In the genomic region with DNA sequence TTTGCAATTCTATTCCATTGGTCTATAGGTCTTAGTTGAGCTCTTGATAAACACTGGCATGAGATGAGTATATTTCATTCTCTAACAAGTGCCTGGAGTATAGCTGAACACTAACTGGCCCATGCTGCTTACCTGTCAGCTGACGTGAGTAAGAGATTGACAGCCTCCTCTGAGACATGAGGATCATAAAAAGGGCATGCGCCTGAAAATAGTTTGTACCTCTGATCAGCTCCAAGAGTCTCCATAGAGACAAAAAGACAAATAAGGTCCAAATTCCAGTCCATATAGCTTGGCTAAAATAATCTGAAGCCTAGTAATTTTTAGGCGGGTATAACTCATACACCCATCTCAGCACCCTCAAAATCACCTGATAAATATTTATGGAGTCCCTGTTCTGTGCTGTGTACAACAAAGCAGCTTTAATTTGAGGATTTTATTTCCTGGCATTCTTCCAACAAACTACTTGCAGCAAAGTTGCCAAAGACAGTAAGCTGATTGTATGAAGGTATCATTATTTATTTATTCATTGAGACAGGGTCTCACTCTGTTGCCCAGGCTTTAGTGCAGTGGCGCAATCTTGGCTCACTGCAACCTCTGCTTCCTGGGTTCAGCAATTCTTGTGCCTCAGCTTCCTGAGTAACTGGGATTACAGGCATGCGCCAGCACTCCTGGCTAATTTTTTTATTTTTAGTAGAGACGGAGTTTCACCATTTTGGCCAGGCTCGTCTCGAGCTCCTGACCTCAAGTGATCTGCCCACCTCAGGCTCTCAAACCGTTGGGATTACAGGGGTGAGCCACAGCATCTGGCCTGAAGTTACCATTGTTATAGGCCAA, we compare ENCODE assay signal across 19 cellular contexts. TPM values are rescaled to one million over a fixed set of nuclear protein-coding genes. Genes with fewer than 3 reads are reported as not detected.
DNase-seq lines count a peak whose midpoint lies in the region; ATAC-seq, FAIRE-seq and TF ChIP-seq lines count a peak whose summit lies in the region.
"Had no signal": no experiment of that assay in that cellular context is flagged by ENCODE, and none has a peak within 500 bp of the region (broad histone marks: within the 10 kb centered on the region; RNA-seq: fewer than 3 reads in every experiment).

No MANE protein-coding gene starts in this region.

- H3K27me3 ChIP-seq in heart right ventricle (no peaks in the 10 kb centered on the region), right cardiac atrium (ENCODE audit: control insufficient read depth, insufficient read depth) (no peaks in the 10 kb centered on the region), K562 (ENCODE audit: control insufficient read depth in 2 of 2, insufficient read depth in 2 of 2, low read length in 2 of 2) (peaks cover 3 to 5% of the 10 kb centered on the region in 2 experiments; a peak in 2 of 5 replicates), transverse colon (no peaks in the 10 kb centered on the region)
- H3K27me3 ChIP-seq: BLaER1 treated with 17β-estradiol and CSF1 and Interleukin-3, amounts not matched to agents 10 nM and 100 nM; Peyer's patch had no signal

- no peaks in the 10 kb centered on the region for H4K20me1 ChIP-seq in K562 (replicated peaks; ENCODE audit: control insufficient read depth, insufficient read depth, low read length)
- H4K20me1 ChIP-seq: BLaER1 treated with 17β-estradiol and CSF1 and Interleukin-3, amounts not matched to agents 10 nM and 100 nM had no signal

- POLR2A ChIA-PET in K562 (lab: Yijun Ruan, JAX) = interaction anchor here (0.6 to 1.0 kb wide), 3 partner anchors 8 to 223 kb away, joined by 3 read pairs; no protein-coding TSS in a partner anchor

- ATAC-seq in heart right ventricle (peak in 5 of 8 donors; percentile 24 to 72 (median 66)), right cardiac atrium (no peak), K562 (no peak), mucosa of descending colon (peak; percentile 81)
- no peak for ATAC-seq in stimulated activated naive CD8-positive, alpha-beta T cell treated with anti-CD3 and anti-CD28 coated beads, Interleukin-15, amount 100 ng/mL, for 72 hours
- ATAC-seq: CD8-positive, alpha-beta T cell had no signal

- no peak overlapping the region for H3K9ac ChIP-seq in K562 (ENCODE audit: insufficient read depth in 1 of 2, low read depth in 2 of 2, low read length in 2 of 2)
- H3K9ac ChIP-seq: BLaER1 treated with 17β-estradiol and CSF1 and Interleukin-3, amounts not matched to agents 10 nM and 100 nM had no signal

- no peak for TF ChIP-seq CTCF in heart right ventricle (IDR thresholded peaks at IDR 0.05)
- no peak for TF ChIP-seq CTCF in K562 (IDR thresholded peaks at IDR 0.05 in 2 of 3, conservative IDR thresholded peaks at IDR 0.05 in 1 of 3; ENCODE audit: insufficient read depth in 2 of 3, low read depth in 1 of 3, low read length in 3 of 3)
- no peak for TF ChIP-seq CTCF in mucosa of descending colon (IDR thresholded peaks at IDR 0.05)
- no peak for TF ChIP-seq CTCF in transverse colon (IDR thresholded peaks at IDR 0.05)

- no peak for FAIRE-seq in K562 (lab: Jason Lieb, UNC)

- no peak overlapping the region for H3K4me2 ChIP-seq in K562 (ENCODE audit: insufficient read depth, low read length)
- H3K4me2 ChIP-seq: BLaER1 treated with 17β-estradiol and CSF1 and Interleukin-3, amounts not matched to agents 10 nM and 100 nM had no signal

- CTCF ChIA-PET in K562 (lab: Yijun Ruan, JAX; ENCODE audit: low intra/inter-chr PET ratio) = interaction anchor here (0.7 kb wide), 1 partner anchor 267 kb away, joined by 3 read pairs; no protein-coding TSS in a partner anchor

- no peaks in the 10 kb centered on the region for H3K36me3 ChIP-seq in heart right ventricle
- H3K36me3 ChIP-seq in K562 (ENCODE audit: control insufficient read depth, insufficient read depth, low read length) = no peaks in the 10 kb centered on the region
- no peaks in the 10 kb centered on the region for H3K36me3 ChIP-seq in mucosa of descending colon (ENCODE audit: low read depth)
- no peaks in the 10 kb centered on the region for H3K36me3 ChIP-seq in transverse colon
- H3K36me3 ChIP-seq: BLaER1 treated with 17β-estradiol and CSF1 and Interleukin-3, amounts not matched to agents 10 nM and 100 nM; Peyer's patch had no signal

- TF ChIP-seq POLR2A in K562 (conservative IDR thresholded peaks at IDR 0.05) (no peak), transverse colon (IDR thresholded peaks at IDR 0.05) (no peak)

- H3K27ac Mint-ChIP-seq in stimulated activated naive CD8-positive, alpha-beta T cell treated with anti-CD3 and anti-CD28 coated beads, Interleukin-15, amount 100 ng/mL, for 72 hours = no peak overlapping the region
- H3K27ac Mint-ChIP-seq: CD8-positive, alpha-beta T cell had no signal

- H3K27ac ChIP-seq in heart right ventricle = no peak overlapping the region
- H3K27ac ChIP-seq in right cardiac atrium (ENCODE audit: low read length) = no peak overlapping the region
- H3K27ac ChIP-seq in K562 (ENCODE audit: extremely low read depth, low read depth, low read length) = no peak overlapping the region
- peak overlapping the region; percentile 69 to 77 (median 74) for H3K27ac ChIP-seq in transverse colon
- H3K27ac ChIP-seq: BLaER1 treated with 17β-estradiol and CSF1 and Interleukin-3, amounts not matched to agents 10 nM and 100 nM; SK-N-MC had no signal

- H3K9me3 ChIP-seq in heart right ventricle = no peaks in the 10 kb centered on the region
- no peaks in the 10 kb centered on the region for H3K9me3 ChIP-seq in right cardiac atrium (ENCODE audit: control insufficient read depth, low read length)
- no peaks in the 10 kb centered on the region for H3K9me3 ChIP-seq in K562 (replicated peaks; ENCODE audit: control insufficient read depth, insufficient read depth, low read depth, low read length)
- H3K9me3 ChIP-seq in mucosa of descending colon = no peaks in the 10 kb centered on the region
- no peaks in the 10 kb centered on the region for H3K9me3 ChIP-seq in transverse colon
- H3K9me3 ChIP-seq: Peyer's patch had no signal

- in situ Hi-C loops in K562 (cut with MboI) = no loop called here
- in situ Hi-C loops in transverse colon (cut with MboI; ENCODE audit: low pct_ligation_motif_present in 1 of 4, low pct_unique_long_range_greater_than_20kb in 1 of 4, low sequenced_read_pairs in 3 of 4) = loop anchor here in 2 of 4 donors (25.0 kb wide), 1 partner anchor 281 kb away; no protein-coding TSS in a partner anchor

- H3K4me1 Mint-ChIP-seq in stimulated activated naive CD8-positive, alpha-beta T cell treated with anti-CD3 and anti-CD28 coated beads, Interleukin-15, amount 100 ng/mL, for 72 hours = no peaks in the 10 kb centered on the region

- H2AFZ ChIP-seq in K562 (ENCODE audit: low read depth, low read length) = no peak overlapping the region

- H3K79me2 ChIP-seq in K562 (ENCODE audit: control insufficient read depth, insufficient read depth, low read length) = no peaks in the 10 kb centered on the region

- H3K9me1 ChIP-seq in K562 (ENCODE audit: control insufficient read depth, insufficient read depth, low read length) = no peaks in the 10 kb centered on the region

- H3K4me1 ChIP-seq in heart right ventricle = peaks cover 0 to 10% (median 0%) of the 10 kb centered on the region in 9 donors
- H3K4me1 ChIP-seq in right cardiac atrium (ENCODE audit: control insufficient read depth, insufficient read depth, low read length) = no peaks in the 10 kb centered on the region
- no peaks in the 10 kb centered on the region for H3K4me1 ChIP-seq in K562 (replicated peaks in 1 of 2; ENCODE audit: control insufficient read depth in 2 of 2, insufficient read depth in 2 of 2, low read length in 2 of 2)
- H3K4me1 ChIP-seq in mucosa of descending colon (ENCODE audit: low read depth) = peaks cover 19% of the 10 kb centered on the region
- H3K4me1 ChIP-seq in transverse colon = peaks cover 0 to 33% (median 19%) of the 10 kb centered on the region in 4 donors

- no peak overlapping the region for H3K4me3 ChIP-seq in heart right ventricle
- no peak overlapping the region for H3K4me3 ChIP-seq in right cardiac atrium (ENCODE audit: low read length)
- H3K4me3 ChIP-seq in K562 = no peak overlapping the region
- H3K4me3 ChIP-seq in mucosa of descending colon = no peak overlapping the region
- no peak overlapping the region for H3K4me3 ChIP-seq in transverse colon
- H3K4me3 ChIP-seq: BLaER1 treated with 17β-estradiol and CSF1 and Interleukin-3, amounts not matched to agents 10 nM and 100 nM; Peyer's patch; SK-N-MC had no signal

- intact Hi-C loops in heart right ventricle (cut with DNase I) = no loop called here
- intact Hi-C loops in right cardiac atrium (cut with DNase I) = no loop called here
- intact Hi-C loops in K562 (cut with micrococcal nuclease) = no loop called here
- intact Hi-C loops in mucosa of descending colon (cut with DNase I, micrococcal nuclease) = no loop called here
- intact Hi-C loops in transverse colon (cut with DNase I; ENCODE audit: low total_unique reads) = no loop called here

- TF ChIP-seq EP300 in K562 (IDR thresholded peaks at IDR 0.05; ENCODE audit: low read length) (no peak), transverse colon (IDR thresholded peaks at IDR 0.05; ENCODE audit: low read depth) (no peak)

- no peak overlapping the region for H3K4me3 Mint-ChIP-seq in stimulated activated naive CD8-positive, alpha-beta T cell treated with anti-CD3 and anti-CD28 coated beads, Interleukin-15, amount 100 ng/mL, for 72 hours
- H3K4me3 Mint-ChIP-seq: CD8-positive, alpha-beta T cell had no signal

- H3K27me3 Mint-ChIP-seq in stimulated activated naive CD8-positive, alpha-beta T cell treated with anti-CD3 and anti-CD28 coated beads, Interleukin-15, amount 100 ng/mL, for 72 hours = peaks cover 10% of the 10 kb centered on the region

- DNase-seq in heart right ventricle (no peak), right cardiac atrium (no peak), K562 (ENCODE audit: extremely low read depth in 1 of 4, low spot score in 3 of 4) (no peak), mucosa of descending colon (peak in 1 of 3 donors; percentile 33), transverse colon (no peak), COR-L47 (lab: John Stamatoyannopoulos, UW) (no peak)
- no peak for DNase-seq in stimulated activated naive CD8-positive, alpha-beta T cell treated with anti-CD3 and anti-CD28 coated beads, Interleukin-15, amount 100 ng/mL, for 72 hours
- DNase-seq: CD8-positive, alpha-beta T cell; DMS79 treated with DMSO at 0.1 percent for 48 hours; GOT3; KG1; NCI-H187; NCI-H2107; NCI-H345; NCI-H526; NK-92 treated with Interleukin-12 subunit alpha and Interleukin-12 subunit beta, amount 100 ng/mL, for 24 hours had no signal

- no peak for TF ChIP-seq RAD21 in K562 (CRISPR knock-in tag; conservative IDR thresholded peaks at IDR 0.05 in 1 of 2, IDR thresholded peaks at IDR 0.05 in 1 of 2)

- peaks cover 0 to 7% of the 10 kb centered on the region in 2 donors for H3K9me3 Mint-ChIP-seq in stimulated activated naive CD8-positive, alpha-beta T cell treated with anti-CD3 and anti-CD28 coated beads, Interleukin-15, amount 100 ng/mL, for 72 hours
- H3K9me3 Mint-ChIP-seq: CD8-positive, alpha-beta T cell had no signal

- WGBS in heart right ventricle, 2 donors = 74 to 76% methylated on average over 9 of the region's 9 CpGs
- 80% methylated on average over 9 of the region's 9 CpGs for WGBS in right cardiac atrium
- WGBS in K562 (ENCODE audit: insufficient coverage, low coverage, missing lambda C conversion rate) = 20% methylated on average over 9 of the region's 9 CpGs
- WGBS in transverse colon (ENCODE audit: low coverage in 1 of 2), 2 donors = 53 to 71% methylated on average over 3 to 9 of the region's 9 CpGs

- no TSS peak for BruUV-seq in K562 (replicated peaks; lab: Mats Ljungman, UMichigan)

RNA-seq across cellular contexts. Expression of gene FSD1L, which starts 16.2 kb away (rescaled TPM):
- total RNA-seq in heart right ventricle (10 to 100 TPM in 4 of 10 donors, 1 to 10 TPM in 6; 4.2 to 16.3 (median 8.8) TPM), right cardiac atrium (1 to 10 TPM; 2.9 to 5.3 (median 3.8) TPM), K562 (2014; rRNA removed) (0.95 and 1.9 TPM in 2 replicates), K562 (2014; rRNA removed; fragmentation: Illumina TruSeq; extraction: Trizol) (3.1 and 5.4 TPM in 2 replicates), K562 (2015; rRNA removed; fragmentation: Illumina TruSeq; extraction: Trizol) (3.4 and 4.2 TPM in 2 replicates), K562 (2021) (2.2 and 2.5 TPM in 2 replicates), mucosa of descending colon (1 to 10 TPM; 7.8 to 9.9 (median 9.9) TPM), transverse colon (10 to 100 TPM in 1 of 4 donors, 1 to 10 TPM in 3; 1.8 to 16.8 (median 7.0) TPM)
- polyA plus RNA-seq in heart right ventricle (1 to 10 TPM; 1.1 to 2.7 TPM), right cardiac atrium (1.0 TPM), K562 (2011; rRNA removed) (2.5 and 3.9 TPM in 2 replicates), K562 (2014; fragmentation: Illumina TruSeq; extraction: Trizol) (1.8 and 2.1 TPM in 2 replicates), K562 (2014; fragmentation: Nextera tagmentation; extraction: Ambion mirVana) (1 to 10 TPM; 1.1 to 2.1 TPM), K562 (2014; rRNA removed) (1.1 and 1.3 TPM in 2 replicates)
- 9.8 and 34.0 TPM in 2 replicates for total RNA-seq in K562 (2011; cell fraction: chromatin; rRNA removed; ENCODE audit: low replicate concordance)
- total RNA-seq in K562 (2011; cell fraction: nucleolus; rRNA removed) = 3.2 and 5.9 TPM in 2 replicates
- total RNA-seq in K562 (2011; cell fraction: nucleoplasm; rRNA removed) = 12.6 and 20.4 TPM in 2 replicates
- 0.12 and 0.49 TPM in 2 replicates for polyA plus RNA-seq in K562 (2011; cell fraction: cytosol; rRNA removed)
- 3.1 and 5.2 TPM in 2 replicates for polyA plus RNA-seq in K562 (2011; cell fraction: nucleus; rRNA removed)
- polyA plus RNA-seq in K562 (2012) = 1.1 and 2.0 TPM in 2 replicates
- 7.9 and 10.7 TPM in 2 replicates for polyA minus RNA-seq in K562 (2011; rRNA and poly(A)+ RNA removed)
- 0.91 and 1.8 TPM in 2 replicates for polyA minus RNA-seq in K562 (2011; cell fraction: cytosol; rRNA and poly(A)+ RNA removed)
- polyA minus RNA-seq in K562 (2011; cell fraction: nucleus; rRNA and poly(A)+ RNA removed) = 9.8 and 17.7 TPM in 2 replicates

Comparison
In these comparisons a context has a peak if more than half of its experiments do, and no peak if none do; other contexts are left out.
1. ATAC-seq: peak in heart right ventricle (5 of 8) and mucosa of descending colon (single experiment); none in right cardiac atrium (0 of 2), K562 (single experiment) and stimulated activated naive CD8-positive, alpha-beta T cell treated with anti-CD3 and anti-CD28 coated beads, Interleukin-15, amount 100 ng/mL, for 72 hours (single experiment).
2. H3K27ac ChIP-seq: peak in transverse colon (4 of 4); none in heart right ventricle (0 of 10), right cardiac atrium (single experiment) and K562 (single experiment).